In genomic region chr7:150380463-150380862, GRCh38 we compare ENCODE assay signal across 8 cellular contexts. TPM values are rescaled to one million over a fixed set of nuclear protein-coding genes. Genes with fewer than 3 reads are reported as not detected.
DNase-seq lines count a peak whose midpoint lies in the region; ATAC-seq, FAIRE-seq and TF ChIP-seq lines count a peak whose summit lies in the region.
"Had no signal": no experiment of that assay in that cellular context is flagged by ENCODE, and none has a peak within 500 bp of the region (broad histone marks: within the 10 kb centered on the region; RNA-seq: fewer than 3 reads in every experiment).

No MANE protein-coding gene starts in this region.

- H2AFZ ChIP-seq in IMR-90 (replicated peaks; ENCODE audit: low read length, poor library complexity), result peak overlapping the region; percentile 74

- H4K20me1 ChIP-seq in IMR-90 (ENCODE audit: insufficient read depth, low read length), result peaks cover 7% of the 10 kb centered on the region; the same call in 1 of the 2 replicates

- dilution Hi-C loops in IMR-90 (cut with HindIII; ENCODE audit: low sequenced_read_pairs, unreplicated experiment), result no loop called here

- peak overlapping the region; percentile 91; the same call in 1 of the 2 replicates for H4K91ac ChIP-seq in IMR-90 (ENCODE audit: insufficient read depth, low read depth, low read length)

- POLR2A ChIA-PET in IMR-90 (lab: Charles Lee; ENCODE audit: unreplicated experiment), result no interaction called here

- peak; percentile 80 for FAIRE-seq in GM18507 (lab: Jason Lieb, UNC)

- peak overlapping the region; percentile 32 for H2BK120ac ChIP-seq in IMR-90 (ENCODE audit: low read depth, low read length)

- H3K4me1 ChIP-seq in IMR-90 (ENCODE audit: control insufficient read depth, insufficient read depth, low read length) (peaks cover 10% of the 10 kb centered on the region), ectodermal cell (ENCODE audit: control insufficient read depth, insufficient read depth, low read length) (peaks cover 56% of the 10 kb centered on the region), uterus (no peaks in the 10 kb centered on the region)

- H3K79me1 ChIP-seq in IMR-90 (ENCODE audit: low read depth in 1 of 2, low read length in 2 of 2), result peaks cover 21 to 50% of the 10 kb centered on the region in 2 experiments

- no peaks in the 10 kb centered on the region for H3K27me3 ChIP-seq in IMR-90 (ENCODE audit: control insufficient read depth, insufficient read depth, low read length)
- no peaks in the 10 kb centered on the region for H3K27me3 ChIP-seq in ectodermal cell (ENCODE audit: control insufficient read depth, insufficient read depth, low read length, poor library complexity, severe bottlenecking)
- no peaks in the 10 kb centered on the region for H3K27me3 ChIP-seq in uterus
- H3K27me3 ChIP-seq: spleen had no signal

- H3K9me3 ChIP-seq in IMR-90 (ENCODE audit: control insufficient read depth, insufficient read depth, low read length), result no peaks in the 10 kb centered on the region
- H3K9me3 ChIP-seq in ectodermal cell (ENCODE audit: control insufficient read depth, low read length), result no peaks in the 10 kb centered on the region
- no peaks in the 10 kb centered on the region for H3K9me3 ChIP-seq in uterus
- H3K9me3 ChIP-seq: spleen had no signal

- intact Hi-C loops in IMR-90 (cut with micrococcal nuclease), result no loop called here
- intact Hi-C loops in sciatic nerve (cut with DNase I), result no loop called here
- intact Hi-C loops in uterus (cut with DNase I; ENCODE audit: low total_unique reads), result no loop called here

- peak overlapping the region; percentile 12 for H2AK9ac ChIP-seq in IMR-90 (replicated peaks; ENCODE audit: low read depth, low read length, poor library complexity)

- no peak for TF ChIP-seq RAD21 in IMR-90 (IDR thresholded peaks at IDR 0.05; ENCODE audit: low read length)

- TF ChIP-seq CTCF in IMR-90 (conservative IDR thresholded peaks at IDR 0.05; ENCODE audit: low read depth, low read length), result no peak
- no peak for TF ChIP-seq CTCF in uterus (IDR thresholded peaks at IDR 0.05)

- no peak overlapping the region for H3K4me3 ChIP-seq in IMR-90 (ENCODE audit: insufficient read depth, low read depth, low read length)
- peak overlapping the region; percentile 70 for H3K4me3 ChIP-seq in ectodermal cell (ENCODE audit: insufficient read depth, low read depth, low read length)
- no peak overlapping the region for H3K4me3 ChIP-seq in uterus

- peak overlapping the region; percentile 94 for H3K4me2 ChIP-seq in IMR-90 (ENCODE audit: low read depth, low read length)

- in situ Hi-C loops in IMR-90 (cut with MboI; ENCODE audit: low sequenced_read_pairs), result no loop called here

- H2BK5ac ChIP-seq in IMR-90 (ENCODE audit: low read depth, low read length, poor library complexity, severe bottlenecking), result no peak overlapping the region

- peak overlapping the region; percentile 30; the same call in 1 of the 2 replicates for H4K5ac ChIP-seq in IMR-90 (ENCODE audit: low read depth, low read length)

- no TSS peak for BruUV-seq in IMR-90 (replicated peaks; lab: Mats Ljungman, UMichigan)

- peaks cover 16% of the 10 kb centered on the region; the same call in 1 of the 2 replicates for H3K9me1 ChIP-seq in IMR-90 (ENCODE audit: insufficient read depth, low read length)

- H3K36me3 ChIP-seq in IMR-90 (ENCODE audit: control insufficient read depth, insufficient read depth, low read length) (peaks cover 2% of the 10 kb centered on the region; the same call in 1 of the 2 replicates), ectodermal cell (ENCODE audit: control insufficient read depth, insufficient read depth, low read length) (no peaks in the 10 kb centered on the region), uterus (no peaks in the 10 kb centered on the region)

- DNase-seq in GM18507 (ENCODE audit: extremely low spot score, insufficient read length, low read depth) (no peak), IMR-90 (no peak), sciatic nerve (ENCODE audit: low spot score) (peak; percentile 41), uterus (no peak)
- DNase-seq: spleen had no signal

- no peak overlapping the region for H3K18ac ChIP-seq in IMR-90 (ENCODE audit: low read depth, low read length)

- H2AK5ac ChIP-seq in IMR-90 (ENCODE audit: low read depth, low read length), result peak overlapping the region; percentile 57

- peak overlapping the region; percentile 83 for H3K14ac ChIP-seq in IMR-90 (replicated peaks; ENCODE audit: low read depth, low read length)

- no peak for ATAC-seq in IMR-90 (ENCODE audit: low read depth)
- no peak for ATAC-seq in sciatic nerve
- ATAC-seq in GM21423 (IDR thresholded peaks at IDR 0.05; ENCODE audit: unreplicated experiment), result no peak
- no peak for ATAC-seq in GM21737 (IDR thresholded peaks at IDR 0.05; ENCODE audit: unreplicated experiment)

- H2BK15ac ChIP-seq in IMR-90 (ENCODE audit: low read depth, low read length), result no peak overlapping the region; the same call in 2 of the 3 replicates

- peak overlapping the region; percentile 87 for H3K23ac ChIP-seq in IMR-90 (ENCODE audit: low read depth, low read length)

- WGBS in IMR-90 (ENCODE audit: extremely low coverage in 2 of 2, insufficient read length in 1 of 2), 2 experiments, result 81% methylated on average over 5 of the region's 11 CpGs; no CpG with 5 or more reads in 1 of the 2 experiments
- WGBS in ectodermal cell, 2 experiments, result 72 to 76% methylated on average over 11 of the region's 11 CpGs

- H4K8ac ChIP-seq in IMR-90 (ENCODE audit: low read depth in 2 of 2, low read length in 2 of 2), result peak overlapping the region in 1 of 2 experiments; percentile 93; a peak in 2 of 4 replicates

- TF ChIP-seq POLR2A in IMR-90 (IDR thresholded peaks at IDR 0.05; ENCODE audit: low read depth, low read length) (no peak), uterus (IDR thresholded peaks at IDR 0.05) (no peak)

- peak overlapping the region; percentile 96 for H3K9ac ChIP-seq in IMR-90 (ENCODE audit: low read depth, low read length)

- H3K56ac ChIP-seq in IMR-90 (ENCODE audit: extremely low read depth, insufficient read depth, low read length), result no peak overlapping the region

- no peak overlapping the region for H2BK20ac ChIP-seq in IMR-90 (ENCODE audit: low read depth, low read length)

- CTCF ChIA-PET in IMR-90 (lab: Yijun Ruan, JAX), result interaction anchor here (0.5 kb wide), 1 partner anchor 898 kb away, joined by 4 read pairs; no protein-coding TSS in a partner anchor

- peak overlapping the region; percentile 67 for H3K4ac ChIP-seq in IMR-90 (ENCODE audit: low read depth, low read length)

- H3K27ac ChIP-seq in IMR-90 (ENCODE audit: insufficient read depth, low read length) (0 out of 2 replicates have a peak overlapping the region, but pooled peaks have one; percentile 15), ectodermal cell (ENCODE audit: insufficient read depth, low read depth, low read length, poor library complexity, severe bottlenecking) (no peak overlapping the region), uterus (no peak overlapping the region)

TF ChIP-seq in IMR-90, 13 proteins besides CTCF, POLR2A, EP300 and RAD21 (continues in another document):
- TF ChIP-seq CHD1 (IDR thresholded peaks at IDR 0.05; ENCODE audit: low read depth, low read length) (no peak), CEBPB (IDR thresholded peaks at IDR 0.05; ENCODE audit: low read depth, low read length) (no peak), MAZ (IDR thresholded peaks at IDR 0.05; ENCODE audit: borderline replicate concordance, low read depth, low read length) (no peak)

RNA-seq across cellular contexts. Expression of gene ZNF775, which starts 1.3 kb away (rescaled TPM):
- 1.4 TPM in 2 replicates for total RNA-seq in IMR-90 (2012; rRNA removed)
- polyA plus RNA-seq in IMR-90 (2012; rRNA removed), result 2.6 and 4.0 TPM in 2 replicates
- 2.1 and 5.8 TPM in 2 replicates for polyA plus RNA-seq in IMR-90 (2012; cell fraction: cytosol; rRNA removed)
- polyA plus RNA-seq in IMR-90 (2012; cell fraction: nucleus; rRNA removed; ENCODE audit: low replicate concordance), result 2.2 and 7.1 TPM in 2 replicates
- 16.7 TPM for polyA plus RNA-seq in ectodermal cell (2013, experiment 1 of 4)
- polyA plus RNA-seq in ectodermal cell (2013, experiment 2 of 4), result 14.4 TPM
- 16.5 TPM for polyA plus RNA-seq in ectodermal cell (2013, experiment 3 of 4)
- 15.2 TPM for polyA plus RNA-seq in ectodermal cell (2013, experiment 4 of 4)
- 11.1 TPM for total RNA-seq in sciatic nerve
- 1 to 10 TPM in 3 of 4 donors, not detected in 1; 2.0 to 8.4 (median 6.7) TPM for total RNA-seq in uterus

RNA-seq across cellular contexts. Expression of gene REPIN1, which starts 11.8 kb away (rescaled TPM):
- total RNA-seq in IMR-90 (2012; rRNA removed) (19.4 and 20.6 TPM in 2 replicates), sciatic nerve (54.0 TPM), uterus (10 to 100 TPM in 3 of 4 donors, 1 to 10 TPM in 1; 9.7 to 80.8 (median 37.9) TPM)
- 50.6 and 59.7 TPM in 2 replicates for polyA plus RNA-seq in IMR-90 (2012; rRNA removed)
- 56.1 and 62.3 TPM in 2 replicates for polyA plus RNA-seq in IMR-90 (2012; cell fraction: cytosol; rRNA removed)
- 76.7 and 123 TPM in 2 replicates for polyA plus RNA-seq in IMR-90 (2012; cell fraction: nucleus; rRNA removed; ENCODE audit: low replicate concordance)
- polyA plus RNA-seq in ectodermal cell (2013, experiment 1 of 4), result 75.3 TPM
- polyA plus RNA-seq in ectodermal cell (2013, experiment 2 of 4), result 83.3 TPM
- polyA plus RNA-seq in ectodermal cell (2013, experiment 3 of 4), result 73.8 TPM
- 79.6 TPM for polyA plus RNA-seq in ectodermal cell (2013, experiment 4 of 4)

RNA-seq across cellular contexts. Expression of gene RARRES2, which starts 39.0 kb away (rescaled TPM):
- not detected in 2 replicates for total RNA-seq in IMR-90 (2012; rRNA removed)
- polyA plus RNA-seq in IMR-90 (2012; rRNA removed), result 1.4 and 1.6 TPM in 2 replicates
- 1.7 and 2.1 TPM in 2 replicates for polyA plus RNA-seq in IMR-90 (2012; cell fraction: cytosol; rRNA removed)
- polyA plus RNA-seq in IMR-90 (2012; cell fraction: nucleus; rRNA removed; ENCODE audit: low replicate concordance), result 1.0 and 2.4 TPM in 2 replicates
- 4.9 TPM for polyA plus RNA-seq in ectodermal cell (2013, experiment 1 of 4)
- polyA plus RNA-seq in ectodermal cell (2013, experiment 2 of 4), result 3.5 TPM
- polyA plus RNA-seq in ectodermal cell (2013, experiment 3 of 4), result 5.2 TPM
- 5.9 TPM for polyA plus RNA-seq in ectodermal cell (2013, experiment 4 of 4)
- 261 TPM for total RNA-seq in sciatic nerve
- total RNA-seq in uterus, result 100 to 1,000 TPM; 128 to 536 (median 236) TPM

RNA-seq across cellular contexts. Expression of gene ACTR3C, which starts 57.1 kb away (rescaled TPM):
- not detected in 2 replicates for total RNA-seq in IMR-90 (2012; rRNA removed)
- not detected in 2 replicates for polyA plus RNA-seq in IMR-90 (2012; rRNA removed)
- not detected in 2 replicates for polyA plus RNA-seq in IMR-90 (2012; cell fraction: cytosol; rRNA removed)
- 0.02 TPM in 1 of 2 replicates, not detected in the other for polyA plus RNA-seq in IMR-90 (2012; cell fraction: nucleus; rRNA removed; ENCODE audit: low replicate concordance)
- 0.93 TPM for polyA plus RNA-seq in ectodermal cell (2013, experiment 1 of 4)
- polyA plus RNA-seq in ectodermal cell (2013, experiment 2 of 4), result 0.44 TPM
- polyA plus RNA-seq in ectodermal cell (2013, experiment 3 of 4), result 0.48 TPM
- 0.20 TPM for polyA plus RNA-seq in ectodermal cell (2013, experiment 4 of 4)
- 3.3 TPM for total RNA-seq in sciatic nerve
- total RNA-seq in uterus, result 10 to 100 TPM in 2 of 4 donors, 1 to 10 TPM in 2; 2.6 to 13.1 (median 10.3) TPM

RNA-seq across cellular contexts. Expression of gene LRRC61, which starts 57.3 kb away (rescaled TPM):
- total RNA-seq in IMR-90 (2012; rRNA removed) (not detected in 2 replicates), sciatic nerve (5.8 TPM), uterus (10 to 100 TPM in 3 of 4 donors, 1 to 10 TPM in 1; 5.9 to 41.2 (median 15.3) TPM)
- polyA plus RNA-seq in IMR-90 (2012; rRNA removed), result 0.06 and 0.07 TPM in 2 replicates
- 0.07 TPM in 1 of 2 replicates, not detected in the other for polyA plus RNA-seq in IMR-90 (2012; cell fraction: cytosol; rRNA removed)
- not detected in 2 replicates for polyA plus RNA-seq in IMR-90 (2012; cell fraction: nucleus; rRNA removed; ENCODE audit: low replicate concordance)
- 42.1 TPM for polyA plus RNA-seq in ectodermal cell (2013, experiment 1 of 4)
- 47.4 TPM for polyA plus RNA-seq in ectodermal cell (2013, experiment 2 of 4)
- polyA plus RNA-seq in ectodermal cell (2013, experiment 3 of 4), result 37.9 TPM
- 45.0 TPM for polyA plus RNA-seq in ectodermal cell (2013, experiment 4 of 4)

Comparison
In these comparisons a context has a peak if more than half of its experiments do, and no peak if none do; other contexts are left out.
1. RNA of gene RARRES2, which starts 39.0 kb away (total RNA-seq): 261 TPM in sciatic nerve (single experiment) and 128 to 536 TPM in uterus; not detected in IMR-90; every median in the first group is over 100 times any median in the second.